In the genomic region with DNA sequence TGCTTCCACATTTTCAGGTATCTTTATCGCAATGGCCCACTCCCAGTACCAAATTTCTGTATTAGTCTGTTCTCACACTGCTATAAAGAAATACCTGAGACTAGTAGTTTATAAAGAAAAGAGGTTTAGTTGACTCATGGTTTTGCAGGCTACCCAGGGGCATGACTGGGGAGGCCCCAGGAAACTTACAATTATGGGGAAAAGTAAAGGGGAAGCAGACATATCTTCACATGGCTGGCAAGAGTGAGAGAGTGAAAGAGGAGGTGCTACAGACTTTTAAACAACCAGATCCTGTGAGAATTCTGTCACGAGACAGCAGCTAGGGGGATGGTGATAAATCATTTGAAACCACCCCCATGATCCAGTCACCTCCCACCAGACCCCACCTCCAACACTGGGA, we compare ENCODE assay signal across 35 cellular contexts.
"Had no signal": no experiment of that assay in that cellular context is flagged by ENCODE, and none has a peak within 500 bp of the region (broad histone marks: within the 10 kb centered on the region; RNA-seq: fewer than 3 reads in every experiment).

No MANE protein-coding gene starts in this region.

- H3K4me3 Mint-ChIP-seq: activated naive CD4-positive, alpha-beta T cell treated with anti-CD3 and anti-CD28 coated beads for 36 hours; activated naive CD4-positive, alpha-beta T cell treated with anti-CD3 and anti-CD28 coated beads, Interleukin-2, amount 10 ng/mL, durations not matched to agents 7 days and 5 days; activated naive CD4-positive, alpha-beta T cell treated with anti-CD3 and anti-CD28 coated beads, Interleukin-2, amount 50 U/mL, for 24 hours; activated naive CD8-positive, alpha-beta T cell; activated naive CD8-positive, alpha-beta T cell treated with anti-CD3 and anti-CD28 coated beads for 36 hours; activated naive CD8-positive, alpha-beta T cell treated with anti-CD3 and anti-CD28 coated beads, Interleukin-2, amount 10 ng/mL, durations not matched to agents 7 days and 5 days; activated naive CD8-positive, alpha-beta T cell treated with anti-CD3 and anti-CD28 coated beads, Interleukin-2, amount 50 U/mL, for 24 hours; activated T-cell treated with anti-CD3 and anti-CD28 coated beads, Interleukin-2, amount 50 U/mL, for 24 hours; activated T-cell treated with anti-CD3 and anti-CD28 coated beads, Interleukin-2, amount 50 U/mL, for 4 hours; activated T-cell treated with anti-CD3 and anti-CD28 coated beads, Interleukin-2, amount 50 U/mL, for 72 hours; activated T-helper 1 cell treated with anti-CD3 and anti-CD28 coated beads, Interleukin-12 subunit alpha, Interleukin-12 subunit beta, Interleukin-2, Interleukin-4 antibody, amounts not matched to agents 30 ng/mL and 10 ng/mL and 1 ng/mL, durations not matched to agents 14 hours and 24 hours and 36 hours; activated T-helper 17 cell treated with anti-CD3 and anti-CD28 coated beads, Interleukin-2, amount 50 U/mL, for 72 hours; brain; central memory CD8-positive, alpha-beta T cell had no signal

- ATAC-seq: activated naive CD4-positive, alpha-beta T cell treated with anti-CD3 and anti-CD28 coated beads, Interleukin-2, amount 50 U/mL, for 72 hours; activated naive CD8-positive, alpha-beta T cell treated with anti-CD3 and anti-CD28 coated beads, Interleukin-2, amount 50 U/mL, for 24 hours; activated T-cell treated with anti-CD3 and anti-CD28 coated beads, Interleukin-2, amount 50 U/mL, for 4 hours; activated T-cell treated with anti-CD3 and anti-CD28 coated beads, Interleukin-2, amount 50 U/mL, for 72 hours; activated T-helper 17 cell treated with anti-CD3 and anti-CD28 coated beads, Interleukin-2, amount 50 U/mL, for 72 hours; body of pancreas had no signal

- H3K9me3 Mint-ChIP-seq: central memory CD8-positive, alpha-beta T cell had no signal

- H3K27me3 Mint-ChIP-seq: activated naive CD4-positive, alpha-beta T cell treated with anti-CD3 and anti-CD28 coated beads, Interleukin-2, amount 10 ng/mL, durations not matched to agents 7 days and 5 days; activated naive CD4-positive, alpha-beta T cell treated with anti-CD3 and anti-CD28 coated beads, Interleukin-2, amount 50 U/mL, for 24 hours; activated naive CD8-positive, alpha-beta T cell; activated naive CD8-positive, alpha-beta T cell treated with anti-CD3 and anti-CD28 coated beads for 36 hours; activated naive CD8-positive, alpha-beta T cell treated with anti-CD3 and anti-CD28 coated beads, Interleukin-2, amount 10 ng/mL, durations not matched to agents 7 days and 5 days; activated naive CD8-positive, alpha-beta T cell treated with anti-CD3 and anti-CD28 coated beads, Interleukin-2, amount 50 U/mL, for 24 hours; activated T-cell treated with anti-CD3 and anti-CD28 coated beads, Interleukin-2, amount 50 U/mL, for 24 hours; activated T-helper 17 cell treated with anti-CD3 and anti-CD28 coated beads, Interleukin-2, amount 50 U/mL, for 72 hours; central memory CD8-positive, alpha-beta T cell had no signal

- H3K27ac Mint-ChIP-seq: activated naive CD4-positive, alpha-beta T cell treated with anti-CD3 and anti-CD28 coated beads for 36 hours; activated naive CD4-positive, alpha-beta T cell treated with anti-CD3 and anti-CD28 coated beads, Interleukin-2, amount 10 ng/mL, durations not matched to agents 7 days and 5 days; activated naive CD4-positive, alpha-beta T cell treated with anti-CD3 and anti-CD28 coated beads, Interleukin-2, amount 50 U/mL, for 72 hours; activated naive CD8-positive, alpha-beta T cell; activated naive CD8-positive, alpha-beta T cell treated with anti-CD3 and anti-CD28 coated beads for 36 hours; activated naive CD8-positive, alpha-beta T cell treated with anti-CD3 and anti-CD28 coated beads, Interleukin-2, amount 10 ng/mL, durations not matched to agents 7 days and 5 days; activated naive CD8-positive, alpha-beta T cell treated with anti-CD3 and anti-CD28 coated beads, Interleukin-2, amount 50 U/mL, for 24 hours; activated T-cell treated with anti-CD3 and anti-CD28 coated beads, Interleukin-2, amount 50 U/mL, for 24 hours; activated T-cell treated with anti-CD3 and anti-CD28 coated beads, Interleukin-2, amount 50 U/mL, for 72 hours; activated T-helper 1 cell treated with anti-CD3 and anti-CD28 coated beads, Interleukin-12 subunit alpha, Interleukin-12 subunit beta, Interleukin-2, Interleukin-4 antibody, amounts not matched to agents 30 ng/mL and 10 ng/mL and 1 ng/mL, durations not matched to agents 14 hours and 24 hours and 36 hours; activated T-helper 17 cell treated with anti-CD3 and anti-CD28 coated beads, Interleukin-2, amount 50 U/mL, for 72 hours; activated T-helper 2 cell treated with anti-CD3 and anti-CD28 coated beads, Interferon-gamma antibody, Interleukin-2, Interleukin-4, amounts not matched to agents 10 μg/mL and 5 μg/mL and 100 μg/mL, durations not matched to agents 14 hours and 24 hours and 36 hours; brain had no signal

- H3K4me1 Mint-ChIP-seq: activated naive CD4-positive, alpha-beta T cell treated with anti-CD3 and anti-CD28 coated beads, Interleukin-2, amount 10 ng/mL, durations not matched to agents 7 days and 5 days; activated naive CD4-positive, alpha-beta T cell treated with anti-CD3 and anti-CD28 coated beads, Interleukin-2, amount 50 U/mL, for 24 hours; activated T-helper 17 cell treated with anti-CD3 and anti-CD28 coated beads, Interleukin-2, amount 50 U/mL, for 72 hours; central memory CD8-positive, alpha-beta T cell had no signal

- DNase-seq: activated effector memory CD4-positive, alpha-beta T cell treated with anti-CD3 and anti-CD28 coated beads, Interleukin-2, amount 50 U/mL, for 16 hours; activated effector memory CD4-positive, alpha-beta T cell treated with Interleukin-2 at 50 U/mL for 16 hours; activated gamma-delta T cell; activated gamma-delta T cell treated with Interleukin-2 at 50 U/mL for 16 hours; activated naive CD4-positive, alpha-beta T cell; activated naive CD4-positive, alpha-beta T cell treated with anti-CD3 and anti-CD28 coated beads for 36 hours; activated naive CD4-positive, alpha-beta T cell treated with anti-CD3 and anti-CD28 coated beads, Interleukin-2, amount 10 ng/mL, durations not matched to agents 7 days and 5 days; activated naive CD4-positive, alpha-beta T cell treated with anti-CD3 and anti-CD28 coated beads, Interleukin-2, amount 50 U/mL, for 16 hours; activated naive CD4-positive, alpha-beta T cell treated with Interleukin-2 at 50 U/mL for 16 hours; activated naive CD8-positive, alpha-beta T cell treated with anti-CD3 and anti-CD28 coated beads for 36 hours; activated naive CD8-positive, alpha-beta T cell treated with anti-CD3 and anti-CD28 coated beads, Interleukin-2, amount 10 ng/mL, durations not matched to agents 7 days and 5 days; activated naive CD8-positive, alpha-beta T cell treated with anti-CD3 and anti-CD28 coated beads, Interleukin-2, amount 50 U/mL, for 24 hours; activated T-cell treated with anti-CD3 and anti-CD28 coated beads, Interleukin-2, amount 50 U/mL, for 1 hour; activated T-cell treated with anti-CD3 and anti-CD28 coated beads, Interleukin-2, amount 50 U/mL, for 24 hours; activated T-cell treated with anti-CD3 and anti-CD28 coated beads, Interleukin-2, amount 50 U/mL, for 4 hours; activated T-cell treated with anti-CD3 and anti-CD28 coated beads, Interleukin-2, amount 50 U/mL, for 48 hours; activated T-cell treated with anti-CD3 and anti-CD28 coated beads, Interleukin-2, amount 50 U/mL, for 72 hours; adrenal gland; amniotic stem cell; amygdala; anterior cingulate cortex; aorta; body of pancreas; brain microvascular endothelial cell; caudate nucleus; central memory CD4-positive, alpha-beta T cell; cerebellar nuclear complex had no signal

- H3K36me3 Mint-ChIP-seq: activated naive CD4-positive, alpha-beta T cell treated with anti-CD3 and anti-CD28 coated beads, Interleukin-2, amount 10 ng/mL, durations not matched to agents 7 days and 5 days had no signal
